Comparison of ENCODE assay signal across 1 cellular context in genomic region chr7:93890464-93891068, GRCh38.
TF ChIP-seq lines count a peak whose summit lies in the region.

TFPI2 (minus strand) TSS chr7:93890753; CDS start chr7:93890678, 75 bp downstream.

TF ChIP-seq in HEK293, 187 proteins besides CTCF, POLR2A, EP300 and RAD21 (continued from another document):
- TF ChIP-seq ZBTB10 (tag by site-specific recombination; IDR thresholded peaks at IDR 0.05): peak; percentile 55; the same call in 1 of the 2 replicates
- 0 out of 2 replicates have a peak, but pooled peaks have one; percentile 32 for TF ChIP-seq SCRT1 (tag by site-specific recombination; IDR thresholded peaks at IDR 0.05; ENCODE audit: borderline replicate concordance)
- no peak for TF ChIP-seq GLI4 (tag by site-specific recombination; IDR thresholded peaks at IDR 0.05)
- TF ChIP-seq ZSCAN30 (tag by site-specific recombination; IDR thresholded peaks at IDR 0.05): 0 out of 2 replicates have a peak, but pooled peaks have one; percentile 25
- TF ChIP-seq ZNF664 (tag by site-specific recombination; IDR thresholded peaks at IDR 0.05): no peak
- TF ChIP-seq AEBP2 (tag by site-specific recombination; IDR thresholded peaks at IDR 0.05; ENCODE audit: borderline replicate concordance): no peak
- peak; percentile 97 for TF ChIP-seq GLIS2 (tag by site-specific recombination; IDR thresholded peaks at IDR 0.05)
